3 cellular contexts compared by ENCODE assay signal in the genomic region with DNA sequence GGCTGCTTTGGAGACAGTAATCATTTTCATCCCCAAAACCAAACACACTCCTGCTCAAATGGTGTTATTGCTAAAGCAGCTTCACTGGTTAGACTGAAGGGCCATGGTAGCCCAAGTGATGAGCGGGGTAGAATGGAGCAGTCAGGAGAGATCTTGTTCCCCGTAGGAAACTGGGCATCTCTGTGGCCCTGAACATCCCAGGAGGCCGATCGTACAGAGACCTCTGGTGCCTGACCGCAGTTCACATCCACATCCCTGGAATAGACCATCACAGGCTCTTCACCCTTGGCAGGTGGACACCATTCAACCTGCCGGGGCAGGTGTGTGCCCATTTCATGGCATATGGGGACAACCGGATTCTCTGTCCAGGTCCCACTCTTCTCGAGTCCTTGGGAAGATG. TPM values are rescaled to one million over a fixed set of nuclear protein-coding genes. Genes with fewer than 3 reads are reported as not detected.
"Had no signal": no experiment of that assay in that cellular context is flagged by ENCODE, and none has a peak within 500 bp of the region (broad histone marks: within the 10 kb centered on the region; RNA-seq: fewer than 3 reads in every experiment).

No MANE protein-coding gene starts in this region.

RNA-seq across cellular contexts. Expression of gene USP6, which starts 13.9 kb away (rescaled TPM):
- total RNA-seq: dermis blood vessel endothelial cell, epithelial cell of proximal tubule, glomerular endothelial cell had no signal
